In genomic region chr15:91001209-91001608, GRCh38 we compare ENCODE assay signal across 31 cellular contexts.
"Had no signal": no experiment of that assay in that cellular context is flagged by ENCODE, and none has a peak within 500 bp of the region (broad histone marks: within the 10 kb centered on the region; RNA-seq: fewer than 3 reads in every experiment).

No MANE protein-coding gene starts in this region.

- H3K4me2 ChIP-seq: neural progenitor cell, smooth muscle cell had no signal

- H3K9me3 Mint-ChIP-seq: natural killer cell; nephron; neural progenitor cell; stimulated activated memory B cell treated with anti-CD40 and anti-IgM and Interleukin-4, amounts not matched to agents 10 μg/mL and 1 μg/mL and 100 μg/mL, for 72 hours; stimulated activated naive CD8-positive, alpha-beta T cell treated with anti-CD3 and anti-CD28 coated beads, Interleukin-15, amount 100 ng/mL, for 72 hours; type B pancreatic cell had no signal

- DNase-seq: natural killer cell; occipital lobe; ovary; posterior cingulate gyrus; psoas muscle; right cardiac atrium; spleen; stimulated activated CD4-positive, alpha-beta T cell treated with anti-CD3 and anti-CD28 coated beads, Interleukin-12 subunit alpha, Interleukin-12 subunit beta, amount 100 ng/mL, for 4 hours; stimulated activated CD4-positive, alpha-beta T cell treated with anti-CD3 and anti-CD28 coated beads, Interleukin-1b, Interleukin-23, amount 100 ng/mL, for 48 hours; stimulated activated CD4-positive, alpha-beta T cell treated with anti-CD3 and anti-CD28 coated beads, Interleukin-4, amount 100 ng/mL, for 1 hour; stimulated activated CD4-positive, alpha-beta T cell treated with anti-CD3 and anti-CD28 coated beads, Interleukin-4, amount 100 ng/mL, for 4 hours; stimulated activated CD8-positive, alpha-beta memory T cell treated with anti-CD3 and anti-CD28 coated beads, Interleukin-4, amount 100 ng/mL, for 48 hours; stimulated activated naive CD4-positive, alpha-beta T cell; stimulated activated naive CD8-positive, alpha-beta T cell treated with anti-CD3 and anti-CD28 coated beads, Interleukin-15, amount 100 ng/mL, for 72 hours; stimulated activated naive CD8-positive, alpha-beta T cell treated with anti-CD3 and anti-CD28 coated beads, Interleukin-15, Interleukin-2, amounts not matched to agents 100 U/mL and 50 U/mL, for 24 hours; substantia nigra; testis; tibial artery; transverse colon; upper lobe of right lung; uterus had no signal

- ATAC-seq: natural killer cell; psoas muscle; right cardiac atrium; sciatic nerve; stimulated activated memory B cell treated with anti-CD40 and anti-IgM and Interleukin-4, amounts not matched to agents 10 μg/mL and 1 μg/mL and 100 μg/mL, for 72 hours; stimulated activated naive CD8-positive, alpha-beta T cell treated with anti-CD3 and anti-CD28 coated beads, Interleukin-15, amount 100 ng/mL, for 72 hours; stimulated activated naive CD8-positive, alpha-beta T cell treated with anti-CD3 and anti-CD28 coated beads, Interleukin-15, Interleukin-2, amounts not matched to agents 100 U/mL and 50 U/mL, for 24 hours; upper lobe of right lung had no signal

- H3K27me3 Mint-ChIP-seq: progenitor cell of endocrine pancreas; stimulated activated memory B cell treated with anti-CD40 and anti-IgM and Interleukin-4, amounts not matched to agents 10 μg/mL and 1 μg/mL and 100 μg/mL, for 72 hours; stimulated activated naive CD8-positive, alpha-beta T cell treated with anti-CD3 and anti-CD28 coated beads, Interleukin-15, amount 100 ng/mL, for 72 hours; type B pancreatic cell had no signal

- H3K27ac ChIP-seq: neural progenitor cell, ovary, parathyroid adenoma, psoas muscle, skin epidermis, spleen, suprapubic skin, testis, tibial artery, transverse colon, upper lobe of right lung, uterus had no signal

- H2AFZ ChIP-seq: neural progenitor cell, parathyroid adenoma had no signal

- H3K4me3 Mint-ChIP-seq: natural killer cell; nephron; neural progenitor cell; stimulated activated memory B cell treated with anti-CD40 and anti-IgM and Interleukin-4, amounts not matched to agents 10 μg/mL and 1 μg/mL and 100 μg/mL, for 72 hours; stimulated activated naive CD8-positive, alpha-beta T cell treated with anti-CD3 and anti-CD28 coated beads, Interleukin-15, amount 100 ng/mL, for 72 hours; type B pancreatic cell had no signal

- H3K4me3 ChIP-seq: neural progenitor cell, ovary, psoas muscle, skin epidermis, smooth muscle cell, spleen, suprapubic skin, testis, tibial artery, transverse colon, upper lobe of right lung, uterus had no signal

- H3K4me1 ChIP-seq: neural progenitor cell, parathyroid adenoma, psoas muscle, spleen, suprapubic skin, testis, tibial artery, transverse colon, upper lobe of right lung, uterus had no signal

- H3K9me3 ChIP-seq: ovary, psoas muscle, spleen, suprapubic skin, testis, tibial artery, transverse colon, upper lobe of right lung, uterus had no signal

- H3K79me2 ChIP-seq: parathyroid adenoma had no signal

- H3K9ac ChIP-seq: neural progenitor cell, parathyroid adenoma had no signal

- H3K36me3 ChIP-seq: neural progenitor cell, ovary, uterus had no signal

- H3K4me1 Mint-ChIP-seq: natural killer cell; nephron; stimulated activated memory B cell treated with anti-CD40 and anti-IgM and Interleukin-4, amounts not matched to agents 10 μg/mL and 1 μg/mL and 100 μg/mL, for 72 hours; stimulated activated naive CD8-positive, alpha-beta T cell treated with anti-CD3 and anti-CD28 coated beads, Interleukin-15, amount 100 ng/mL, for 72 hours had no signal

- H3K36me3 Mint-ChIP-seq: natural killer cell had no signal

- H3K27me3 ChIP-seq: neural progenitor cell, ovary, spleen, suprapubic skin, testis, tibial artery, transverse colon, upper lobe of right lung, uterus had no signal

- H3K27ac Mint-ChIP-seq: natural killer cell; nephron; neural progenitor cell; progenitor cell of endocrine pancreas; stimulated activated memory B cell treated with anti-CD40 and anti-IgM and Interleukin-4, amounts not matched to agents 10 μg/mL and 1 μg/mL and 100 μg/mL, for 72 hours; stimulated activated naive CD8-positive, alpha-beta T cell treated with anti-CD3 and anti-CD28 coated beads, Interleukin-15, amount 100 ng/mL, for 72 hours; type B pancreatic cell had no signal
